Comparison of ENCODE assay signal across 8 cellular contexts in genomic region chr1:62436466-62437272, GRCh38. TPM values are rescaled to one million over a fixed set of nuclear protein-coding genes. Genes with fewer than 3 reads are reported as not detected.
DNase-seq lines count a peak whose midpoint lies in the region; ATAC-seq lines count a peak whose summit lies in the region.

Gene USP1 (plus strand): TSS chr1:62437049. CDS start chr1:62439868, 2,819 bp downstream.

- peaks cover 47% of the 10 kb centered on the region for H3K4me1 ChIP-seq in BLaER1

- H3K4me3 ChIP-seq in BLaER1 = peak within 1 kb of the TSS; percentile 100

- ATAC-seq in GM19351 (IDR thresholded peaks at IDR 0.05; ENCODE audit: unreplicated experiment) = peak; percentile 70
- peak; percentile 74 for ATAC-seq in HG03521 (IDR thresholded peaks at IDR 0.05; ENCODE audit: unreplicated experiment)
- ATAC-seq in left lobe of liver = peak; percentile 82

- H3K9ac ChIP-seq in BLaER1 = peak within 1 kb of the TSS; percentile 97

- H3K4me2 ChIP-seq in BLaER1 = peak within 1 kb of the TSS; percentile 95

- H3K27ac ChIP-seq in BLaER1 = peak within 1 kb of the TSS; percentile 99

- H4K20me1 ChIP-seq in BLaER1 = peaks cover 46% of the 10 kb centered on the region

- no peaks in the 10 kb centered on the region for H3K9me3 ChIP-seq in BLaER1

- peak; percentile 100 for DNase-seq in NCI-H748 (lab: John Stamatoyannopoulos, UW; ENCODE audit: unreplicated experiment)
- peak; percentile 97 for DNase-seq in activated CD4-positive, alpha-beta T cell treated with anti-CD3 and anti-CD28 coated beads, Interleukin-2, amount 50 U/mL, for 1 hour
- DNase-seq in dedifferentiated amniotic fluid mesenchymal stem cell (ENCODE audit: extremely low spot score) = peak; percentile 99
- peak; percentile 98 for DNase-seq in left lobe of liver (ENCODE audit: low spot score)
- peak; percentile 93 for DNase-seq in stimulated activated CD4-positive, alpha-beta T cell treated with anti-CD3 and anti-CD28 coated beads, Interleukin-2, amount 100 ng/mL, for 4 hours (ENCODE audit: low read depth)

- no peaks in the 10 kb centered on the region for H3K27me3 ChIP-seq in BLaER1

- H3K36me3 ChIP-seq in BLaER1 = peaks cover 10% of the 10 kb centered on the region

RNA-seq across cellular contexts. Expression of gene USP1, which starts in this region (rescaled TPM):
- total RNA-seq in left lobe of liver = 5.0 TPM

Comparison
In these comparisons a context has a peak if more than half of its experiments do, and no peak if none do; other contexts are left out.
1. Peak in every context shown above with its lines: DNase-seq, ATAC-seq, H3K4me3 ChIP-seq and H3K27ac ChIP-seq.